1 cellular context compared by ENCODE assay signal in the genomic region with DNA sequence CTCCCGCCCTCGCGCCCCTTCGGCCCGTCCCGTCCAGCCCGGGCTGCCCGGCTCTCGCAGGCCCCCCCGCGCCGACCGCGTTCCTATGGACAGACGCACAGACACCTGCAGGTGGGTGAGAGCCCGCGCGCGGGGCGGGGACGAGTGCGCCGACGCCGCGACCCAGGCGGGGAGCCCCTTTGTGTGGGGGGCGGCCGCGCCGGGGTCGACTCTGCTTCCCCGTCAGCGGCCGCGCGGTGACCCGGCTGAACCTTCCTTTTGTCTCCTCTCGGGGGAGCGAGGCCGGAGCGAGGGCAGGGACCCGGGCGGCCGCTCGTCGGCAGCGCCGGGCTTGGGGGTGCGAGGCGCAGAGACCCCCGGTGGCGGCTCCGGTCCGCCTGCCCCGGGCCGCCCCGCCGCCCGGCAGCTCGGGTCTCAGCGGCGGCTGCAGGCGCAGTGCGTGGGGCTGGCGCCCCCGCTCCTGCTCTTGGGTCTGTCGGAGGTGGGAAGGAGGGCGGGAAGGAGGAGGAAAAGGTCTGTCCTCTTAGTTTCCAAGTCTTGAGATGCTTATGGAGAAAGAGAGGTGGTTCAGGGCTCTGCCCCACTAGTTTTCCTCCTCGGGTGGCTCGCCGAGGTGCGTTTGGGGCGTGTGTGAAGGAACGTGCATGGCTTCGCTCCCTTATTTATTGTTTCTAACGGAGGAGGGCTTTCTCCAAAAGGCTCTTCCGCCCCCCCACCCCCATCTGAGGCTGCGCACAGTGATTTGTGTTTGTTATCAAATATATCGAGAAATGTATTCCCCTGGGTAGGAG.
TF ChIP-seq lines count a peak whose summit lies in the region.

No MANE protein-coding gene starts in this region.

TF ChIP-seq in HEK293, 187 proteins besides CTCF, POLR2A, EP300 and RAD21 (continued from another document):
- TF ChIP-seq ZNF792 (tag by site-specific recombination; IDR thresholded peaks at IDR 0.05) (no peak), BCL11B (tag by site-specific recombination; IDR thresholded peaks at IDR 0.05; ENCODE audit: low read depth) (no peak), ZBTB20 (tag by site-specific recombination; IDR thresholded peaks at IDR 0.05) (peak; percentile 57; the same call in 1 of the 2 replicates), ZNF791 (tag by site-specific recombination; IDR thresholded peaks at IDR 0.05) (no peak), ZNF148 (tag by site-specific recombination; IDR thresholded peaks at IDR 0.05; ENCODE audit: borderline replicate concordance) (no peak), SP2 (tag by site-specific recombination; IDR thresholded peaks at IDR 0.05) (peak; percentile 82), ZNF341 (tag by site-specific recombination; IDR thresholded peaks at IDR 0.05; ENCODE audit: low read depth) (peak; percentile 87), GFI1B (tag by site-specific recombination; IDR thresholded peaks at IDR 0.05) (0 out of 2 replicates have a peak, but pooled peaks have one; percentile 39), ZBTB11 (tag by site-specific recombination; conservative IDR thresholded peaks at IDR 0.05; ENCODE audit: low read depth) (0 out of 2 replicates have a peak, but pooled peaks have one; percentile 14), ZNF585B (tag by site-specific recombination; IDR thresholded peaks at IDR 0.05) (no peak), ZNF366 (tag by site-specific recombination; conservative IDR thresholded peaks at IDR 0.05) (peak; percentile 29; the same call in 1 of the 2 replicates), EGR2 (tag by site-specific recombination; IDR thresholded peaks at IDR 0.05; ENCODE audit: low read depth) (peak; percentile 45), ZNF175 (tag by site-specific recombination; IDR thresholded peaks at IDR 0.05) (no peak), ZNF473 (tag by site-specific recombination; IDR thresholded peaks at IDR 0.05) (no peak), PATZ1 (tag by site-specific recombination; IDR thresholded peaks at IDR 0.05) (peak; percentile 58; the same call in 1 of the 2 replicates)
